ENCODE assay signal across 11 cellular contexts in the genomic region with DNA sequence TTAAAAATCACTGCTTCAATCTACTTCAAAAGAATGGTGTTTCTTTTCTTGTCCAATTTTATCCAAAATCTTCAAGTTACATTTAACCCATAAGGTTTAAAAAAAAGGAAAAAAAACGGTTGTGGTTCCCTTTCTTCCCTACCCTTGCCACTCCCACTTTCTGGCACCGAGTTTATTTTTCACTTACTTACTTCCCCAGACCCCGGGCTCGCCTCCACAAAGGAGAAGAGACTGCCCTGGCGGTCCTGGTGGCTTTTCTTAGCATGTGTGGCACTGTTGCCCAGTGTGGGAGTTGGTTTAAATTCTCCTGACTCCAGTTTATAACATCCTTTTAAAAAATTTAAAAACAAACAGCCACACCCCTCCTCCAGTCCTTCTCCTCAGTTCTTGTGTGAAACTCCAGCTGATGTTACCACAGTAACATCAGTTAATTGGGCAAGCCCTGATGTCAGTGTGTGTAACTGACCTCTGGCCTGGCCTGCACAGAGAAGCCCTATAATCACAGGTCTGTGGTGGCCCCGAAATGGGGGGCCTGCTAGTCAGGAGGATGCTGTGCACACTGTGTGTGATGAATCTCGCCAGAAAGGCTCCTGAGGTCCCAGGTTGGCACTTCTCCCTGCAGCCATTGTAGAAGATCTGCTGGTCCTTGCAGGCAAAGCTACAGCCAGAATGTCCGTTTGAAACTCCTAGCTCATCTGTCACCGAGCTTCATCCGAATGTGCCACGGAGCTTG. TPM values are rescaled to one million over a fixed set of nuclear protein-coding genes. Genes with fewer than 3 reads are reported as not detected.
DNase-seq lines count a peak whose midpoint lies in the region; ATAC-seq, FAIRE-seq and TF ChIP-seq lines count a peak whose summit lies in the region.
"Had no signal": no experiment of that assay in that cellular context is flagged by ENCODE, and none has a peak within 500 bp of the region (broad histone marks: within the 10 kb centered on the region; RNA-seq: fewer than 3 reads in every experiment).

No MANE protein-coding gene starts in this region.

- CTCF ChIA-PET in SK-N-SH (lab: Yijun Ruan, JAX): interaction anchor here (0.7 to 11.2 kb wide), 4 partner anchors 7 to 25 kb away, joined by 4 to 145 read pairs (median 5); a partner anchor contains a TSS
- CTCF ChIA-PET in RWPE1 (lab: Yijun Ruan, JAX): no interaction called here
- CTCF ChIA-PET in endothelial cell of umbilical vein (lab: Charles Lee): interaction anchor here (0.8 to 0.9 kb wide), 2 partner anchors 18 to 25 kb away, joined by 3 to 4 read pairs; no protein-coding TSS in a partner anchor

- DNase-seq in SK-N-SH (peak; percentile 4), RWPE1 (ENCODE audit: low spot score) (no peak), endothelial cell of umbilical vein (ENCODE audit: low read depth, low spot score) (no peak), sciatic nerve (ENCODE audit: low spot score) (no peak), ureter (ENCODE audit: low spot score) (no peak), MM.1S (no peak)
- DNase-seq: NCI-H2029 had no signal

- H3K9me2 ChIP-seq in SK-N-SH (no peaks in the 10 kb centered on the region), MM.1S (replicated peaks; ENCODE audit: insufficient read depth, low read length) (no peaks in the 10 kb centered on the region)

- H3K27me3 ChIP-seq in SK-N-SH (ENCODE audit: insufficient read depth) (no peaks in the 10 kb centered on the region), endothelial cell of umbilical vein (ENCODE audit: control insufficient read depth in 2 of 2, insufficient read depth in 2 of 2, low read length in 2 of 2) (no peaks in the 10 kb centered on the region), MM.1S (replicated peaks; ENCODE audit: insufficient read depth, low read length) (no peaks in the 10 kb centered on the region)

- TF ChIP-seq CTCF in SK-N-SH (IDR thresholded peaks at IDR 0.05): no peak
- no peak for TF ChIP-seq CTCF in RWPE1 (conservative IDR thresholded peaks at IDR 0.05; ENCODE audit: low read depth)
- TF ChIP-seq CTCF in endothelial cell of umbilical vein (IDR thresholded peaks at IDR 0.05; ENCODE audit: extremely low read depth in 1 of 2, insufficient read depth in 1 of 2, low read depth in 1 of 2, low read length in 2 of 2): no peak
- TF ChIP-seq CTCF in MM.1S (IDR thresholded peaks at IDR 0.05; ENCODE audit: low read length): no peak

- peaks cover 6 to 24% of the 10 kb centered on the region in 2 experiments for H3K36me3 ChIP-seq in SK-N-SH (replicated peaks in 1 of 2; ENCODE audit: control insufficient read depth in 1 of 2, insufficient read depth in 2 of 2, low read length in 1 of 2)
- H3K36me3 ChIP-seq in endothelial cell of umbilical vein (ENCODE audit: control insufficient read depth in 2 of 2, extremely low read depth in 1 of 2, insufficient read depth in 2 of 2, low read length in 2 of 2): peaks cover 0 to 16% of the 10 kb centered on the region in 2 experiments
- no peaks in the 10 kb centered on the region for H3K36me3 ChIP-seq in MM.1S (replicated peaks; ENCODE audit: insufficient read depth, low read length)

- POLR2A ChIA-PET in SK-N-SH (lab: Yijun Ruan, JAX): no interaction called here
- POLR2A ChIA-PET in RWPE1 (lab: Yijun Ruan, JAX; ENCODE audit: low non-redundant PET): no interaction called here
- POLR2A ChIA-PET in endothelial cell of umbilical vein (lab: Charles Lee): no interaction called here

- WGBS in SK-N-SH (ENCODE audit: low lambda C conversion rate): 85% methylated on average over 10 of the region's 11 CpGs

- no peak for TF ChIP-seq RAD21 in SK-N-SH (IDR thresholded peaks at IDR 0.05; ENCODE audit: low read length)

- no peak for TF ChIP-seq EP300 in SK-N-SH (IDR thresholded peaks at IDR 0.05; ENCODE audit: borderline replicate concordance in 1 of 2, low read depth in 1 of 2, low read length in 1 of 2)

- H3K9me3 ChIP-seq in SK-N-SH: no peaks in the 10 kb centered on the region
- no peaks in the 10 kb centered on the region for H3K9me3 ChIP-seq in endothelial cell of umbilical vein (replicated peaks; ENCODE audit: control insufficient read depth, insufficient read depth, low read length)
- no peaks in the 10 kb centered on the region for H3K9me3 ChIP-seq in MM.1S (replicated peaks; ENCODE audit: insufficient read depth, low read length)

- TSS peak; percentile 26 for BruUV-seq in endothelial cell of umbilical vein (replicated peaks; lab: Mats Ljungman, UMichigan)

- H3K9ac ChIP-seq in SK-N-SH (no peak overlapping the region), endothelial cell of umbilical vein (replicated peaks; ENCODE audit: extremely low read depth, insufficient read depth, low read length) (no peak overlapping the region), MM.1S (ENCODE audit: low read length) (no peak overlapping the region)

- no peak overlapping the region for H3K4me2 ChIP-seq in SK-N-SH
- H3K4me2 ChIP-seq in endothelial cell of umbilical vein (ENCODE audit: insufficient read depth, low read length): no peak overlapping the region
- H3K4me2 ChIP-seq in MM.1S (ENCODE audit: low read depth, low read length): no peak overlapping the region

- intact Hi-C loops in endothelial cell of umbilical vein (cut with micrococcal nuclease): no loop called here
- intact Hi-C loops in sciatic nerve (cut with DNase I): no loop called here

- H3K79me2 ChIP-seq in SK-N-SH (ENCODE audit: insufficient read depth): peaks cover 82% of the 10 kb centered on the region
- H3K79me2 ChIP-seq in endothelial cell of umbilical vein (ENCODE audit: control insufficient read depth, insufficient read depth, low read length): peaks cover 42% of the 10 kb centered on the region
- H3K79me2 ChIP-seq in MM.1S (ENCODE audit: low read length): peaks cover 90% of the 10 kb centered on the region

- H2AFZ ChIP-seq in SK-N-SH (ENCODE audit: low read depth): no peak overlapping the region
- H2AFZ ChIP-seq in endothelial cell of umbilical vein (ENCODE audit: low read depth, low read length): no peak overlapping the region
- no peak overlapping the region for H2AFZ ChIP-seq in MM.1S (ENCODE audit: low read length)

- no peak for FAIRE-seq in endothelial cell of umbilical vein (lab: Jason Lieb, UNC)
- FAIRE-seq: A204.1 had no signal

- no peaks in the 10 kb centered on the region for H3K9me1 ChIP-seq in endothelial cell of umbilical vein (replicated peaks; ENCODE audit: control insufficient read depth, extremely low read depth, insufficient read depth, low read length)

- H3K4me1 ChIP-seq in SK-N-SH (ENCODE audit: control insufficient read depth in 1 of 2, insufficient read depth in 2 of 2, low read depth in 1 of 2, low read length in 1 of 2): peaks cover 0 to 5% of the 10 kb centered on the region in 2 experiments; a peak in 1 of 4 replicates
- H3K4me1 ChIP-seq in endothelial cell of umbilical vein (ENCODE audit: control insufficient read depth, extremely low read depth, insufficient read depth, low read length): no peaks in the 10 kb centered on the region
- no peaks in the 10 kb centered on the region for H3K4me1 ChIP-seq in MM.1S (ENCODE audit: low read length)

- dilution Hi-C loops in endothelial cell of umbilical vein (cut with MboI; ENCODE audit: extremely low pct_ligation_motif_present, low sequenced_read_pairs): no loop called here

- no peak for TF ChIP-seq POLR2A in endothelial cell of umbilical vein (IDR thresholded peaks at IDR 0.05; ENCODE audit: low read depth, low read length)

- no peak for ATAC-seq in SK-N-SH treated with all-trans-retinoic acid at 6 μM for 48 hours
- ATAC-seq in sciatic nerve: peak; percentile 20
- ATAC-seq in GM21576 (IDR thresholded peaks at IDR 0.05; ENCODE audit: unreplicated experiment): no peak
- ATAC-seq: Right ventricle myocardium inferior had no signal

- no peak overlapping the region for H3K27ac ChIP-seq in SK-N-SH (ENCODE audit: low read depth in 2 of 2, low read length in 1 of 2)
- peak overlapping the region; percentile 84 for H3K27ac ChIP-seq in RWPE1
- no peak overlapping the region for H3K27ac ChIP-seq in endothelial cell of umbilical vein (ENCODE audit: insufficient read depth, low read depth, low read length)
- no peak overlapping the region for H3K27ac ChIP-seq in MM.1S (ENCODE audit: low read length)

- H3F3A ChIP-seq in SK-N-SH (replicated peaks; ENCODE audit: insufficient read depth) (peaks cover 15% of the 10 kb centered on the region), MM.1S (ENCODE audit: insufficient read depth, low read length) (peaks cover 25% of the 10 kb centered on the region)

- H4K20me1 ChIP-seq in SK-N-SH (ENCODE audit: insufficient read depth) (peaks cover 91% of the 10 kb centered on the region), endothelial cell of umbilical vein (replicated peaks; ENCODE audit: control insufficient read depth, extremely low read depth, insufficient read depth, low read length) (no peaks in the 10 kb centered on the region), MM.1S (ENCODE audit: insufficient read depth, low read length) (0 out of 2 replicates have a peak, but pooled peaks cover 10% of the 10 kb centered on the region)

- H3K4me3 ChIP-seq in SK-N-SH (ENCODE audit: low read depth in 2 of 2, low read length in 1 of 2): no peak overlapping the region
- no peak overlapping the region for H3K4me3 ChIP-seq in endothelial cell of umbilical vein (replicated peaks in 1 of 3; ENCODE audit: insufficient read depth in 1 of 3, low read depth in 1 of 3, low read length in 3 of 3)
- no peak overlapping the region for H3K4me3 ChIP-seq in MM.1S (ENCODE audit: low read length)

RNA-seq across cellular contexts. Expression of a gene that starts 7.8 kb away (rescaled TPM):
- polyA plus RNA-seq in SK-N-SH (2012; rRNA removed) (37.4 and 39.9 TPM in 2 replicates), endothelial cell of umbilical vein (29.9 and 40.8 TPM in 2 replicates)
- polyA plus RNA-seq in SK-N-SH (2012; cell fraction: cytosol; rRNA removed): 18.4 and 31.5 TPM in 2 replicates
- polyA plus RNA-seq in SK-N-SH (2012; cell fraction: nucleus; rRNA removed): 56.0 and 94.8 TPM in 2 replicates
- total RNA-seq in endothelial cell of umbilical vein (23.8 and 27.2 TPM in 2 replicates), sciatic nerve (7.0 TPM), ureter (27.2 TPM)
- polyA plus RNA-seq in endothelial cell of umbilical vein (2011; cell fraction: cytosol; rRNA removed): 14.3 and 23.8 TPM in 2 replicates
- polyA plus RNA-seq in endothelial cell of umbilical vein (2011; cell fraction: nucleus; rRNA removed): 14.5 and 15.0 TPM in 2 replicates
- 15.7 and 20.2 TPM in 2 replicates for polyA plus RNA-seq in endothelial cell of umbilical vein (2012)
- 10.9 and 12.1 TPM in 2 replicates for polyA minus RNA-seq in endothelial cell of umbilical vein
- 31.1 TPM for polyA minus RNA-seq in endothelial cell of umbilical vein (2011; cell fraction: cytosol; rRNA and poly(A)+ RNA removed)
- polyA minus RNA-seq in endothelial cell of umbilical vein (2011; cell fraction: nucleus; rRNA and poly(A)+ RNA removed): 8.1 and 13.8 TPM in 2 replicates

RNA-seq across cellular contexts. Expression of a gene that starts 10.5 kb away (rescaled TPM):
- polyA plus RNA-seq in SK-N-SH (2012; rRNA removed) (0.28 and 0.31 TPM in 2 replicates), endothelial cell of umbilical vein (0.18 and 0.21 TPM in 2 replicates)
- 0.08 and 0.09 TPM in 2 replicates for polyA plus RNA-seq in SK-N-SH (2012; cell fraction: cytosol; rRNA removed)
- 1.6 and 2.5 TPM in 2 replicates for polyA plus RNA-seq in SK-N-SH (2012; cell fraction: nucleus; rRNA removed)
- total RNA-seq in endothelial cell of umbilical vein (0.33 and 0.53 TPM in 2 replicates), sciatic nerve (0.89 TPM), ureter (0.57 TPM)
- polyA plus RNA-seq in endothelial cell of umbilical vein (2011; cell fraction: cytosol; rRNA removed): 0.10 TPM in 2 replicates
- polyA plus RNA-seq in endothelial cell of umbilical vein (2011; cell fraction: nucleus; rRNA removed): 1.4 and 2.0 TPM in 2 replicates
- polyA plus RNA-seq in endothelial cell of umbilical vein (2012): 0.15 and 0.18 TPM in 2 replicates
- polyA minus RNA-seq in endothelial cell of umbilical vein: 0.17 and 0.64 TPM in 2 replicates
- not detected for polyA minus RNA-seq in endothelial cell of umbilical vein (2011; cell fraction: cytosol; rRNA and poly(A)+ RNA removed)
- polyA minus RNA-seq in endothelial cell of umbilical vein (2011; cell fraction: nucleus; rRNA and poly(A)+ RNA removed): 0.43 and 0.77 TPM in 2 replicates

RNA-seq across cellular contexts. Expression of a gene that starts 20.0 kb away (rescaled TPM):
- polyA plus RNA-seq in SK-N-SH (2012; rRNA removed) (52.2 and 60.9 TPM in 2 replicates), endothelial cell of umbilical vein (79.5 and 111 TPM in 2 replicates)
- polyA plus RNA-seq in SK-N-SH (2012; cell fraction: cytosol; rRNA removed): 29.9 and 44.0 TPM in 2 replicates
- 17.1 and 27.1 TPM in 2 replicates for polyA plus RNA-seq in SK-N-SH (2012; cell fraction: nucleus; rRNA removed)
- total RNA-seq in endothelial cell of umbilical vein (66.7 and 75.1 TPM in 2 replicates), sciatic nerve (21.8 TPM), ureter (28.1 TPM)
- polyA plus RNA-seq in endothelial cell of umbilical vein (2011; cell fraction: cytosol; rRNA removed): 55.0 and 70.5 TPM in 2 replicates
- 19.9 and 24.7 TPM in 2 replicates for polyA plus RNA-seq in endothelial cell of umbilical vein (2011; cell fraction: nucleus; rRNA removed)
- 49.8 and 57.5 TPM in 2 replicates for polyA plus RNA-seq in endothelial cell of umbilical vein (2012)
- 22.9 and 30.2 TPM in 2 replicates for polyA minus RNA-seq in endothelial cell of umbilical vein
- polyA minus RNA-seq in endothelial cell of umbilical vein (2011; cell fraction: cytosol; rRNA and poly(A)+ RNA removed): 26.1 TPM
- 8.0 and 9.9 TPM in 2 replicates for polyA minus RNA-seq in endothelial cell of umbilical vein (2011; cell fraction: nucleus; rRNA and poly(A)+ RNA removed)

RNA-seq across cellular contexts. Expression of a gene that starts 43.8 kb away (rescaled TPM):
- polyA plus RNA-seq in SK-N-SH (2012; rRNA removed) (76.2 and 85.1 TPM in 2 replicates), endothelial cell of umbilical vein (49.7 and 50.2 TPM in 2 replicates)
- polyA plus RNA-seq in SK-N-SH (2012; cell fraction: cytosol; rRNA removed): 29.3 and 38.8 TPM in 2 replicates
- polyA plus RNA-seq in SK-N-SH (2012; cell fraction: nucleus; rRNA removed): 289 and 297 TPM in 2 replicates
- total RNA-seq in endothelial cell of umbilical vein (45.3 and 47.9 TPM in 2 replicates), sciatic nerve (31.9 TPM), ureter (62.9 TPM)
- polyA plus RNA-seq in endothelial cell of umbilical vein (2011; cell fraction: cytosol; rRNA removed): 39.7 and 41.8 TPM in 2 replicates
- polyA plus RNA-seq in endothelial cell of umbilical vein (2011; cell fraction: nucleus; rRNA removed): 200 and 207 TPM in 2 replicates
- polyA plus RNA-seq in endothelial cell of umbilical vein (2012): 29.8 and 33.5 TPM in 2 replicates
- polyA minus RNA-seq in endothelial cell of umbilical vein: 51.3 and 55.2 TPM in 2 replicates
- 9.0 TPM for polyA minus RNA-seq in endothelial cell of umbilical vein (2011; cell fraction: cytosol; rRNA and poly(A)+ RNA removed)
- polyA minus RNA-seq in endothelial cell of umbilical vein (2011; cell fraction: nucleus; rRNA and poly(A)+ RNA removed): 54.5 and 66.9 TPM in 2 replicates

RNA-seq across cellular contexts. Expression of a gene that starts 54.5 kb away (rescaled TPM):
- polyA plus RNA-seq in SK-N-SH (2012; rRNA removed): 41.2 and 41.4 TPM in 2 replicates
- polyA plus RNA-seq in SK-N-SH (2012; cell fraction: cytosol; rRNA removed): 49.4 and 61.4 TPM in 2 replicates
- 17.6 and 20.2 TPM in 2 replicates for polyA plus RNA-seq in SK-N-SH (2012; cell fraction: nucleus; rRNA removed)
- total RNA-seq in endothelial cell of umbilical vein: 83.5 and 84.3 TPM in 2 replicates
- 54.7 and 66.0 TPM in 2 replicates for polyA plus RNA-seq in endothelial cell of umbilical vein
- polyA plus RNA-seq in endothelial cell of umbilical vein (2011; cell fraction: cytosol; rRNA removed): 70.1 and 73.2 TPM in 2 replicates
- polyA plus RNA-seq in endothelial cell of umbilical vein (2011; cell fraction: nucleus; rRNA removed): 26.9 and 33.0 TPM in 2 replicates
- polyA plus RNA-seq in endothelial cell of umbilical vein (2012): 82.4 and 120 TPM in 2 replicates
- 36.4 and 41.0 TPM in 2 replicates for polyA minus RNA-seq in endothelial cell of umbilical vein
- 23.8 TPM for polyA minus RNA-seq in endothelial cell of umbilical vein (2011; cell fraction: cytosol; rRNA and poly(A)+ RNA removed)
- polyA minus RNA-seq in endothelial cell of umbilical vein (2011; cell fraction: nucleus; rRNA and poly(A)+ RNA removed): 14.8 and 16.1 TPM in 2 replicates
- total RNA-seq in sciatic nerve: 40.8 TPM
- 42.7 TPM for total RNA-seq in ureter
